In the genomic region with DNA sequence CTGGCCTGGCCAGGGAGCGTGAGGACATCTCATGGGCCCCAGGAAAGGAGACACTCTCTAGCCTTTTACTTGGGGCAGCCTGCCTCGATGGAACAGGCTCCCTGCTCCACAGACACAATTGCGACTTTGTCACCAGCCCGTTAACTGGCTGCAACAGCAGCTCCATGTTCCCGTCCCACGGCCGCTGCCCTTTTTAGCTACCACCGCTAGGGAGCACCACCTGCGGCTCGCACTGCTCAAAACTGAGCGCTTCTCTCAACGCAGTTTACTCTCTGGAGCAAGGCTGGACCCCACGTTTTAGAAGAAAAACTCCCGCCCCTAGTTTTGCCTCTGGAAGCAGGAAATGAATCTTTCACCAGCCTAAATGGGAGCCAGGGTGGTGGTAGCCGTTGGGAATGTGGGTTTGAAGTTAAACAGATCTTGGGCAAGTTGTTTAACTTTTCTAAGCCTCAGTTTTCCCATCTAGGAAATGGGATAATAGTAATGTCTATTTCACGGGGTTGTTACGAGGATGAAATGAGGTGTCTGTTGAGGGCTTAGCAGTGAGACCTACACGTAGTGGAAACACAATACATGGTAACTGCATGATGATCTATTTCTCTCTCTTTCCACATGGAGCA, we compare ENCODE assay signal across 12 cellular contexts. TPM values are rescaled to one million over a fixed set of nuclear protein-coding genes. Genes with fewer than 3 reads are reported as not detected.
DNase-seq lines count a peak whose midpoint lies in the region; ATAC-seq, FAIRE-seq and TF ChIP-seq lines count a peak whose summit lies in the region.
"Had no signal": no experiment of that assay in that cellular context is flagged by ENCODE, and none has a peak within 500 bp of the region (broad histone marks: within the 10 kb centered on the region; RNA-seq: fewer than 3 reads in every experiment).

No MANE protein-coding gene starts in this region.

- no peaks in the 10 kb centered on the region for H3K27me3 ChIP-seq in Karpas-422 (ENCODE audit: low read length)
- peaks cover 17 to 54% (median 38%) of the 10 kb centered on the region in 4 experiments for H3K27me3 ChIP-seq in H1 (replicated peaks in 1 of 4; ENCODE audit: control insufficient read depth in 3 of 4, extremely low read depth in 1 of 4, insufficient read depth in 3 of 4, low read length in 3 of 4)

- H3K4me2 ChIP-seq in Karpas-422 (ENCODE audit: low read depth, low read length, poor library complexity, severe bottlenecking) = no peak overlapping the region
- H3K4me2 ChIP-seq in H1 (ENCODE audit: insufficient read depth in 1 of 2, low read depth in 2 of 2, low read length in 2 of 2) = no peak overlapping the region

- no peak overlapping the region for H2BK15ac ChIP-seq in H1 (ENCODE audit: low read length)

- H2BK5ac ChIP-seq in H1 (ENCODE audit: low read depth, low read length) = no peak overlapping the region

- peak; percentile 71 to 74 for TF ChIP-seq RAD21 in H1 (IDR thresholded peaks at IDR 0.05 in 1 of 2, conservative IDR thresholded peaks at IDR 0.05 in 1 of 2; ENCODE audit: low read depth in 2 of 2, low read length in 2 of 2)

- H2BK20ac ChIP-seq in H1 (ENCODE audit: low read length) = no peak overlapping the region

- POLR2A ChIA-PET in H1 (lab: Charles Lee; ENCODE audit: partially characterized antibody) = no interaction called here

- no peaks in the 10 kb centered on the region for H3K9me2 ChIP-seq in Karpas-422 (replicated peaks; ENCODE audit: insufficient read depth, low read length)

- CTCF ChIA-PET in H1 (lab: Charles Lee; ENCODE audit: partially characterized antibody) = interaction anchor here (0.6 to 2.5 kb wide), 17 partner anchors 9 to 208 kb away, joined by 3 to 16 read pairs (median 3); no protein-coding TSS in a partner anchor

- no peak for TF ChIP-seq POLR2A in H1 (IDR thresholded peaks at IDR 0.05; ENCODE audit: control extremely low read depth in 1 of 2, low read depth in 2 of 2, low read length in 2 of 2)

- no peak overlapping the region for H3K56ac ChIP-seq in H1 (replicated peaks; ENCODE audit: insufficient read length, low read depth, low read length)

- H4K20me1 ChIP-seq in Karpas-422 (ENCODE audit: insufficient read depth, low read depth, low read length) = no peaks in the 10 kb centered on the region
- H4K20me1 ChIP-seq in H1 (replicated peaks in 1 of 2; ENCODE audit: control insufficient read depth in 1 of 2, insufficient read depth in 2 of 2, low read length in 2 of 2) = peaks cover 0 to 2% of the 10 kb centered on the region in 2 experiments

- no peak overlapping the region for H2BK120ac ChIP-seq in H1 (replicated peaks; ENCODE audit: low read depth, low read length)

- peak; percentile 76 to 89 (median 85) for TF ChIP-seq CTCF in H1 (IDR thresholded peaks at IDR 0.05; ENCODE audit: control extremely low read depth in 1 of 3, insufficient read depth in 1 of 3, low read depth in 1 of 3, low read length in 3 of 3)
- peak; percentile 59 for TF ChIP-seq CTCF in neural crest cell (conservative IDR thresholded peaks at IDR 0.05)
- no peak for TF ChIP-seq CTCF in omental fat pad (IDR thresholded peaks at IDR 0.05)

- H3K4me3 ChIP-seq in Karpas-422 (ENCODE audit: low read length) = no peak overlapping the region
- no peak overlapping the region for H3K4me3 ChIP-seq in H1 (ENCODE audit: extremely low read depth in 1 of 4, insufficient read depth in 2 of 4, low read depth in 3 of 4, low read length in 4 of 4)
- H3K4me3 ChIP-seq: tibial artery had no signal

- H2AFZ ChIP-seq in Karpas-422 (ENCODE audit: low read length) = no peak overlapping the region
- H2AFZ ChIP-seq in H1 (ENCODE audit: low read length) = no peak overlapping the region

- peaks cover 3% of the 10 kb centered on the region for H3K4me1 Mint-ChIP-seq in neural crest cell

- H3K4me1 ChIP-seq in Karpas-422 (ENCODE audit: low read length) (no peaks in the 10 kb centered on the region), H1 (replicated peaks in 1 of 4; ENCODE audit: control insufficient read depth in 3 of 4, insufficient read depth in 4 of 4, low read length in 3 of 4) (peaks cover 0 to 8% (median 3%) of the 10 kb centered on the region in 4 experiments; a peak in 4 of 7 replicates)

- H3K36me3 ChIP-seq in Karpas-422 (ENCODE audit: insufficient read depth, low read length) (no peaks in the 10 kb centered on the region), H1 (ENCODE audit: control insufficient read depth in 2 of 4, insufficient read depth in 4 of 4, low read length in 3 of 4) (no peaks in the 10 kb centered on the region)
- H3K36me3 ChIP-seq: tibial artery had no signal

- H3K9ac ChIP-seq in Karpas-422 (ENCODE audit: low read length) = no peak overlapping the region
- no peak overlapping the region for H3K9ac ChIP-seq in H1 (replicated peaks in 1 of 4; ENCODE audit: extremely low read depth in 1 of 4, low read depth in 3 of 4, low read length in 3 of 4)

- no peak for ATAC-seq in activated CD4-positive, CD25-positive, alpha-beta regulatory T cell treated with anti-CD3 and anti-CD28 coated beads, Interleukin-2, amount 50 U/mL, for 24 hours
- no peak for ATAC-seq in omental fat pad (ENCODE audit: low FRiP score)

- H3K27ac Mint-ChIP-seq in neural crest cell (ENCODE audit: unreplicated experiment) = no peak overlapping the region

- H3K4me3 Mint-ChIP-seq in neural crest cell = no peak overlapping the region

- no peak overlapping the region for H2BK12ac ChIP-seq in H1 (ENCODE audit: low read depth, low read length)

- no peak overlapping the region for H3K23ac ChIP-seq in H1 (ENCODE audit: insufficient read length)

- no peak for FAIRE-seq in H1 (lab: Jason Lieb, UNC)
- FAIRE-seq: A204.1, astrocyte had no signal

- no peaks in the 10 kb centered on the region for H3K79me1 ChIP-seq in H1 (ENCODE audit: low read depth, low read length)

- H2AK5ac ChIP-seq in H1 (ENCODE audit: low read depth, low read length) = no peak overlapping the region

- H3K27ac ChIP-seq in Karpas-422 (ENCODE audit: low read length) (no peak overlapping the region), H1 (ENCODE audit: low read depth, low read length) (no peak overlapping the region)
- H3K27ac ChIP-seq: tibial artery had no signal

- no peaks in the 10 kb centered on the region for H3K36me3 Mint-ChIP-seq in neural crest cell (ENCODE audit: low read depth)

- H3K18ac ChIP-seq in H1 (ENCODE audit: extremely low read depth, low read length) = no peak overlapping the region

- no peak overlapping the region for H4K91ac ChIP-seq in H1 (replicated peaks; ENCODE audit: insufficient read length, low read length)

- peaks cover 6% of the 10 kb centered on the region for H3K23me2 ChIP-seq in H1 (ENCODE audit: low read depth, low read length)

- H4K8ac ChIP-seq in H1 (ENCODE audit: extremely low read depth, insufficient read depth, low read length) = no peak overlapping the region

- H3K9me3 ChIP-seq in Karpas-422 (ENCODE audit: low read length) (no peaks in the 10 kb centered on the region), H1 (ENCODE audit: insufficient read depth in 2 of 2, low read depth in 1 of 2, low read length in 1 of 2) (peaks cover 0 to 4% of the 10 kb centered on the region in 2 experiments; a peak in 2 of 4 replicates)
- H3K9me3 ChIP-seq: tibial artery had no signal

- 24% methylated on average over 18 of the region's 18 CpGs; no CpG with 5 or more reads in 1 of the 2 experiments for WGBS in H1 (ENCODE audit: extremely low coverage in 1 of 2, insufficient coverage in 1 of 2, insufficient read length in 1 of 2, insufficient replicate concordance in 2 of 2, low coverage in 1 of 2, low lambda C conversion rate in 2 of 2, missing lambda C conversion rate in 1 of 2), 2 experiments

- H4K5ac ChIP-seq in H1 (ENCODE audit: insufficient read length, low read depth, low read length) = no peak overlapping the region

- H3K27me3 Mint-ChIP-seq in neural crest cell (ENCODE audit: low read depth) = peaks cover 83% of the 10 kb centered on the region

- no peak overlapping the region for H3K4ac ChIP-seq in H1 (replicated peaks; ENCODE audit: insufficient read length, low read depth, low read length)

- no peak for TF ChIP-seq EP300 in H1 (IDR thresholded peaks at IDR 0.05; ENCODE audit: borderline replicate concordance in 1 of 2, low read depth in 2 of 2, low read length in 2 of 2)

- H3K9me3 Mint-ChIP-seq in neural crest cell = peaks cover 3% of the 10 kb centered on the region

- DNase-seq in DMS53 (lab: John Stamatoyannopoulos, UW) = peak; percentile 20
- DNase-seq in DMS53 treated with DMSO at 0.1 percent for 48 hours (lab: John Stamatoyannopoulos, UW; ENCODE audit: unreplicated experiment) = no peak
- DNase-seq in Karpas-422 = peak; percentile 45
- DNase-seq in H1 (ENCODE audit: low read depth in 1 of 2, low spot score in 2 of 2) = peak in 1 of 2 experiments; percentile 79
- DNase-seq in neural crest cell (ENCODE audit: low read depth, low spot score) = peak; percentile 40
- DNase-seq in NCI-H2227 treated with DMSO at 0.1 percent for 48 hours (lab: John Stamatoyannopoulos, UW) = no peak
- DNase-seq in omental fat pad (ENCODE audit: low spot score) = no peak
- DNase-seq: NCI-H1417 treated with DMSO at 0.1 percent for 48 hours, tibial artery had no signal

- H3K14ac ChIP-seq in H1 (ENCODE audit: insufficient read length) = no peak overlapping the region

- H3K79me2 ChIP-seq in Karpas-422 (ENCODE audit: low read length) (no peaks in the 10 kb centered on the region), H1 (ENCODE audit: control insufficient read depth in 1 of 2, insufficient read depth in 2 of 2, low read length in 2 of 2) (no peaks in the 10 kb centered on the region)

TF ChIP-seq in H1, 55 proteins besides CTCF, POLR2A, EP300 and RAD21 (continues in another document):
- TF ChIP-seq KDM1A (IDR thresholded peaks at IDR 0.05; ENCODE audit: borderline replicate concordance, low read length) (peak; percentile 99), HDAC2 (IDR thresholded peaks at IDR 0.05; ENCODE audit: borderline replicate concordance in 1 of 2, low read depth in 2 of 2, low read length in 2 of 2) (peak in 1 of 2 experiments; percentile 99; a peak in 1 of 4 replicates)
- TF ChIP-seq, protein P1, sequence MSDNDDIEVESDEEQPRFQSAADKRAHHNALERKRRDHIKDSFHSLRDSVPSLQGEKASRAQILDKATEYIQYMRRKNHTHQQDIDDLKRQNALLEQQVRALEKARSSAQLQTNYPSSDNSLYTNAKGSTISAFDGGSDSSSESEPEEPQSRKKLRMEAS (IDR thresholded peaks at IDR 0.05) = 0 out of 2 replicates have a peak, but pooled peaks have one; percentile 9

RNA-seq across cellular contexts. Expression of a gene that starts 3.5 kb away (rescaled TPM):
- total RNA-seq in Karpas-422 (2014; rRNA removed; shearing (Covaris generic); ENCODE audit: low replicate concordance) = not detected in 2 replicates
- 0.38 and 0.63 TPM in 2 replicates for total RNA-seq in H1 (2021; fragmentation: NEBNext Ultra II Directional; extraction: Animal tissue kit (Norgen Biotek cat#: 25700))
- 0.17 and 0.19 TPM in 2 replicates for polyA plus RNA-seq in H1 (2011; rRNA removed)
- polyA plus RNA-seq in H1 (2011; cell fraction: cytosol; rRNA removed) = 0.26 TPM
- polyA plus RNA-seq in H1 (2011; cell fraction: nucleus; rRNA removed) = 0.14 TPM
- polyA plus RNA-seq in H1 (2012, experiment 1 of 2) = 0.35 to 0.39 TPM (median 0.39 TPM) in 3 of 4 replicates, not detected in the other
- 0.75 TPM for polyA plus RNA-seq in H1 (2012, experiment 2 of 2)
- 0.30 TPM for polyA plus RNA-seq in H1 (2013, experiment 1 of 2)
- polyA plus RNA-seq in H1 (2013, experiment 2 of 2) = 0.29 TPM
- 0.12 and 0.16 TPM in 2 replicates for polyA minus RNA-seq in H1 (2011; rRNA and poly(A)+ RNA removed)
- not detected for polyA minus RNA-seq in H1 (2011; cell fraction: cytosol; rRNA and poly(A)+ RNA removed)
- 0.40 TPM for polyA minus RNA-seq in H1 (2011; cell fraction: nucleus; rRNA and poly(A)+ RNA removed)
- total RNA-seq in neural crest cell = not detected in 2 replicates
- total RNA-seq in omental fat pad = under 1 TPM in 2 of 4 donors, not detected in 2; 0.48 to 0.56 TPM
- total RNA-seq: astrocyte had no signal

Comparison
In these comparisons a context has a peak if more than half of its experiments do, and no peak if none do; other contexts are left out.
1. DNase-seq: peak in DMS53 (single experiment), Karpas-422 (single experiment) and neural crest cell (single experiment); none in DMS53 treated with DMSO at 0.1 percent for 48 hours (single experiment), NCI-H2227 treated with DMSO at 0.1 percent for 48 hours (single experiment) and omental fat pad (single experiment).
2. CTCF ChIP-seq: peak in H1 (3 of 3) and neural crest cell (single experiment); none in omental fat pad (0 of 3).